In the genomic region with DNA sequence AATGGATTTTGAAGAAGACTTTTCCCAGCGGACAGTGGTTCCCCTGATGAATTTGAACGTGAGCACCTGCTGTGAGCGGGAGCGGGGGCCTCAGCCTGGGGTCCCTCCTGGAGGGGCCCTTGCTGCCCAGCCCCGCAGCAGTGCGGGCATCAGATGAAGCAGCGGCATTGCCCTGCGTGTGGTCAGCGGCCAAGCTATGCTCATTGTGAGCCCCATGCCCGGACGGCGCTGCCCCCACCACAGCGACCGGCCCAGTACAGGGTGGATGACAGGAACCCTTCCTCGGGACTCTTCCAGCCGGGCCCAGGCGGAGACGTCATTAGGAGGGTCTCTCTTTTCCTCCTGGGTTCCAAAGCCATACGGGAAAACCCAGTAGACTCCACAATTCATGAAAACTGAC, we compare ENCODE assay signal across 1 cellular context.
TF ChIP-seq lines count a peak whose summit lies in the region.

No MANE protein-coding gene starts in this region.

TF ChIP-seq in SK-N-SH treated with all-trans-retinoic acid at 6 μM for 48 hours, 23 proteins besides CTCF, POLR2A, EP300 and RAD21 (continued from another document):
- TF ChIP-seq, protein P1, sequence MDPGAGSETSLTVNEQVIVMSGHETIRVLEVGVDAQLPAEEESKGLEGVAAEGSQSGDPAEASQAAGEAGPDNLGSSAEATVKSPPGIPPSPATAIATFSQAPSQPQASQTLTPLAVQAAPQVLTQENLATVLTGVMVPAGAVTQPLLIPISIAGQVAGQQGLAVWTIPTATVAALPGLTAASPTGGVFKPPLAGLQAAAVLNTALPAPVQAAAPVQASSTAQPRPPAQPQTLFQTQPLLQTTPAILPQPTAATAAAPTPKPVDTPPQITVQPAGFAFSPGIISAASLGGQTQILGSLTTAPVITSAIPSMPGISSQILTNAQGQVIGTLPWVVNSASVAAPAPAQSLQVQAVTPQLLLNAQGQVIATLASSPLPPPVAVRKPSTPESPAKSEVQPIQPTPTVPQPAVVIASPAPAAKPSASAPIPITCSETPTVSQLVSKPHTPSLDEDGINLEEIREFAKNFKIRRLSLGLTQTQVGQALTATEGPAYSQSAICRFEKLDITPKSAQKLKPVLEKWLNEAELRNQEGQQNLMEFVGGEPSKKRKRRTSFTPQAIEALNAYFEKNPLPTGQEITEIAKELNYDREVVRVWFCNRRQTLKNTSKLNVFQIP (CRISPR knock-in tag; IDR thresholded peaks at IDR 0.05; ENCODE audit: borderline replicate concordance, low read depth), result no peak
- no peak for TF ChIP-seq ESRRG (CRISPR knock-in tag; IDR thresholded peaks at IDR 0.05)
- TF ChIP-seq ISL1 (CRISPR knock-in tag; IDR thresholded peaks at IDR 0.05), result no peak
- TF ChIP-seq ZNF70 (CRISPR knock-in tag; IDR thresholded peaks at IDR 0.05), result no peak
- TF ChIP-seq, protein P2, sequence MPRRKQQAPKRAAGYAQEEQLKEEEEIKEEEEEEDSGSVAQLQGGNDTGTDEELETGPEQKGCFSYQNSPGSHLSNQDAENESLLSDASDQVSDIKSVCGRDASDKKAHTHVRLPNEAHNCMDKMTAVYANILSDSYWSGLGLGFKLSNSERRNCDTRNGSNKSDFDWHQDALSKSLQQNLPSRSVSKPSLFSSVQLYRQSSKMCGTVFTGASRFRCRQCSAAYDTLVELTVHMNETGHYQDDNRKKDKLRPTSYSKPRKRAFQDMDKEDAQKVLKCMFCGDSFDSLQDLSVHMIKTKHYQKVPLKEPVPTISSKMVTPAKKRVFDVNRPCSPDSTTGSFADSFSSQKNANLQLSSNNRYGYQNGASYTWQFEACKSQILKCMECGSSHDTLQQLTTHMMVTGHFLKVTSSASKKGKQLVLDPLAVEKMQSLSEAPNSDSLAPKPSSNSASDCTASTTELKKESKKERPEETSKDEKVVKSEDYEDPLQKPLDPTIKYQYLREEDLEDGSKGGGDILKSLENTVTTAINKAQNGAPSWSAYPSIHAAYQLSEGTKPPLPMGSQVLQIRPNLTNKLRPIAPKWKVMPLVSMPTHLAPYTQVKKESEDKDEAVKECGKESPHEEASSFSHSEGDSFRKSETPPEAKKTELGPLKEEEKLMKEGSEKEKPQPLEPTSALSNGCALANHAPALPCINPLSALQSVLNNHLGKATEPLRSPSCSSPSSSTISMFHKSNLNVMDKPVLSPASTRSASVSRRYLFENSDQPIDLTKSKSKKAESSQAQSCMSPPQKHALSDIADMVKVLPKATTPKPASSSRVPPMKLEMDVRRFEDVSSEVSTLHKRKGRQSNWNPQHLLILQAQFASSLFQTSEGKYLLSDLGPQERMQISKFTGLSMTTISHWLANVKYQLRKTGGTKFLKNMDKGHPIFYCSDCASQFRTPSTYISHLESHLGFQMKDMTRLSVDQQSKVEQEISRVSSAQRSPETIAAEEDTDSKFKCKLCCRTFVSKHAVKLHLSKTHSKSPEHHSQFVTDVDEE (CRISPR knock-in tag; IDR thresholded peaks at IDR 0.05), result no peak
- TF ChIP-seq, protein P3, sequence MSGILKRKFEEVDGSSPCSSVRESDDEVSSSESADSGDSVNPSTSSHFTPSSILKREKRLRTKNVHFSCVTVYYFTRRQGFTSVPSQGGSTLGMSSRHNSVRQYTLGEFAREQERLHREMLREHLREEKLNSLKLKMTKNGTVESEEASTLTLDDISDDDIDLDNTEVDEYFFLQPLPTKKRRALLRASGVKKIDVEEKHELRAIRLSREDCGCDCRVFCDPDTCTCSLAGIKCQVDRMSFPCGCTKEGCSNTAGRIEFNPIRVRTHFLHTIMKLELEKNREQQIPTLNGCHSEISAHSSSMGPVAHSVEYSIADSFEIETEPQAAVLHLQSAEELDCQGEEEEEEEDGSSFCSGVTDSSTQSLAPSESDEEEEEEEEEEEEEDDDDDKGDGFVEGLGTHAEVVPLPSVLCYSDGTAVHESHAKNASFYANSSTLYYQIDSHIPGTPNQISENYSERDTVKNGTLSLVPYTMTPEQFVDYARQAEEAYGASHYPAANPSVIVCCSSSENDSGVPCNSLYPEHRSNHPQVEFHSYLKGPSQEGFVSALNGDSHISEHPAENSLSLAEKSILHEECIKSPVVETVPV (CRISPR knock-in tag; IDR thresholded peaks at IDR 0.05), result no peak
- TF ChIP-seq BACH2 (CRISPR knock-in tag; IDR thresholded peaks at IDR 0.05; ENCODE audit: borderline replicate concordance), result no peak
- TF ChIP-seq TOX (CRISPR knock-in tag; IDR thresholded peaks at IDR 0.05; ENCODE audit: borderline replicate concordance), result no peak
- TF ChIP-seq ZC3H10 (CRISPR knock-in tag; IDR thresholded peaks at IDR 0.05), result no peak
- TF ChIP-seq RARB (CRISPR knock-in tag; IDR thresholded peaks at IDR 0.05), result no peak
